15 cellular contexts compared by ENCODE assay signal in the genomic region with DNA sequence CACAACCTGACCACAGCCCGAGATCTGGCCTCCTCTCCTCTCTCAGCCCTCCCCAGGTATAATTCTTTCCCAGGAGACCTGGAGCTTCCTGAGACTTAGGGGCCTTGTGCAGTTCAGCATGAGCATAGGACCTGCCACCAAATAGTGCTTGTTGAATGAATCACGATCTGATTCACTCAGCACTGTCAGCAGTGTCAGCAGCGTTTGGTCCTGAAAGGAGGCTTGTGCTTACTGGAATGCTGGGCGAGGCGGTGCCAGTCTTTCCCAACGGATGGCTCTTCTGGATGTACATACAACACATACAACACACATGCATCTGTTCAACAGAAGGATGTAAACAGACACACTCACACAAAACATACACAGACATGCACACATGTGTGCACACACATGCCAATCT.
A peak's percentile ranks its signal among the peaks of the same experiment; 100 is the strongest.
DNase-seq lines count a peak whose midpoint lies in the region; ATAC-seq and TF ChIP-seq lines count a peak whose summit lies in the region.
"Had no signal": no experiment of that assay in that cellular context is flagged by ENCODE, and none has a peak within 500 bp of the region (broad histone marks: within the 10 kb centered on the region; RNA-seq: fewer than 3 reads in every experiment).

No MANE protein-coding gene starts in this region.

- TF ChIP-seq CTCF in AG10803 (conservative IDR thresholded peaks at IDR 0.05; ENCODE audit: low read length) (no peak), choroid plexus epithelial cell (conservative IDR thresholded peaks at IDR 0.05; ENCODE audit: low read depth, low read length) (no peak), neural crest cell (conservative IDR thresholded peaks at IDR 0.05) (no peak), body of pancreas (IDR thresholded peaks at IDR 0.05) (no peak)

- H3K9me3 Mint-ChIP-seq in neural crest cell: no peaks in the 10 kb centered on the region
- H3K9me3 Mint-ChIP-seq in stimulated activated memory B cell treated with anti-CD40 and anti-IgM and Interleukin-4, amounts not matched to agents 10 μg/mL and 1 μg/mL and 100 μg/mL, for 72 hours: no peaks in the 10 kb centered on the region

- peaks cover 61% of the 10 kb centered on the region for H3K4me1 Mint-ChIP-seq in neural crest cell
- H3K4me1 Mint-ChIP-seq in stimulated activated memory B cell treated with anti-CD40 and anti-IgM and Interleukin-4, amounts not matched to agents 10 μg/mL and 1 μg/mL and 100 μg/mL, for 72 hours: peaks cover 6% of the 10 kb centered on the region

- DNase-seq in AG10803 (ENCODE audit: low read depth): peak; percentile 50
- DNase-seq in M059J (ENCODE audit: low read depth): peak; percentile 60
- peak; percentile 41 for DNase-seq in choroid plexus epithelial cell (ENCODE audit: low read depth)
- DNase-seq in neural crest cell (ENCODE audit: low read depth, low spot score): no peak
- DNase-seq in body of pancreas: no peak
- DNase-seq in NOMO-1 (lab: John Stamatoyannopoulos, UW; ENCODE audit: unreplicated experiment in 2 of 2): no peak
- DNase-seq: activated naive CD4-positive, alpha-beta T cell treated with Interleukin-2 at 50 U/mL for 16 hours; BE2C; GDM1; mesendoderm; NCI-H510A treated with DMSO at 0.1 percent for 48 hours; SIG-M5; uterus had no signal

- no peak overlapping the region for H3K27ac ChIP-seq in body of pancreas
- H3K27ac ChIP-seq: uterus had no signal

- H3K4me3 ChIP-seq in AG10803 (ENCODE audit: low read length) (no peak overlapping the region), choroid plexus epithelial cell (ENCODE audit: low read depth, low read length) (no peak overlapping the region), body of pancreas (no peak overlapping the region)
- H3K4me3 ChIP-seq: uterus had no signal

- H3K27me3 Mint-ChIP-seq in neural crest cell (ENCODE audit: low read depth): no peaks in the 10 kb centered on the region
- H3K27me3 Mint-ChIP-seq in stimulated activated memory B cell treated with anti-CD40 and anti-IgM and Interleukin-4, amounts not matched to agents 10 μg/mL and 1 μg/mL and 100 μg/mL, for 72 hours: no peaks in the 10 kb centered on the region

- H3K36me3 Mint-ChIP-seq in neural crest cell (ENCODE audit: low read depth): no peaks in the 10 kb centered on the region
- no peaks in the 10 kb centered on the region for H3K36me3 Mint-ChIP-seq in stimulated activated memory B cell treated with anti-CD40 and anti-IgM and Interleukin-4, amounts not matched to agents 10 μg/mL and 1 μg/mL and 100 μg/mL, for 72 hours

- ATAC-seq in stimulated activated memory B cell treated with anti-CD40 and anti-IgM and Interleukin-4, amounts not matched to agents 10 μg/mL and 1 μg/mL and 100 μg/mL, for 72 hours: no peak
- ATAC-seq in body of pancreas: no peak
- no peak for ATAC-seq in GM21381 (IDR thresholded peaks at IDR 0.05; ENCODE audit: unreplicated experiment)

- no peak overlapping the region for H3K4me3 Mint-ChIP-seq in neural crest cell
- no peak overlapping the region for H3K4me3 Mint-ChIP-seq in stimulated activated memory B cell treated with anti-CD40 and anti-IgM and Interleukin-4, amounts not matched to agents 10 μg/mL and 1 μg/mL and 100 μg/mL, for 72 hours

- no peaks in the 10 kb centered on the region for H3K4me1 ChIP-seq in body of pancreas
- H3K4me1 ChIP-seq: uterus had no signal

- 56 to 78% methylated on average over 6 of the region's 6 CpGs for WGBS in body of pancreas, 2 donors

- intact Hi-C loops in body of pancreas (cut with DNase I): no loop called here

- no peak for TF ChIP-seq POLR2A in body of pancreas (IDR thresholded peaks at IDR 0.05)

- peaks cover 0 to 8% of the 10 kb centered on the region in 2 donors for H3K27me3 ChIP-seq in body of pancreas
- H3K27me3 ChIP-seq: BE2C, uterus had no signal

- H3K36me3 ChIP-seq in body of pancreas (replicated peaks in 1 of 2; ENCODE audit: insufficient read depth in 1 of 2, low read depth in 2 of 2): no peaks in the 10 kb centered on the region
- H3K36me3 ChIP-seq: BE2C, uterus had no signal

- no peaks in the 10 kb centered on the region for H3K9me3 ChIP-seq in body of pancreas
- H3K9me3 ChIP-seq: BE2C, uterus had no signal

- H3K27ac Mint-ChIP-seq in neural crest cell (ENCODE audit: unreplicated experiment): peak overlapping the region; percentile 48
- no peak overlapping the region for H3K27ac Mint-ChIP-seq in stimulated activated memory B cell treated with anti-CD40 and anti-IgM and Interleukin-4, amounts not matched to agents 10 μg/mL and 1 μg/mL and 100 μg/mL, for 72 hours

Comparison
In these comparisons a context has a peak if more than half of its experiments do, and no peak if none do; other contexts are left out.
1. DNase-seq: peak in AG10803 (single experiment), M059J (single experiment) and choroid plexus epithelial cell (single experiment); none in neural crest cell (single experiment), body of pancreas (0 of 4) and NOMO-1 (0 of 2).